ENCODE assay signal across 1 cellular context in genomic region chrX:52934704-52935468, GRCh38.
TF ChIP-seq lines count a peak whose summit lies in the region.

No MANE protein-coding gene starts in this region.

TF ChIP-seq in K562, 482 proteins besides CTCF, POLR2A, EP300 and RAD21 (continued from another document and continues in another):
- TF ChIP-seq DEAF1 (CRISPR knock-in tag; IDR thresholded peaks at IDR 0.05) (peak; percentile 62), PML (IDR thresholded peaks at IDR 0.05; ENCODE audit: low read length) (no peak), MNT (conservative IDR thresholded peaks at IDR 0.05) (peak in 1 of 2 experiments; percentile 45; a peak in 1 of 4 replicates), GABPB1 (CRISPR knock-in tag; IDR thresholded peaks at IDR 0.05) (peak; percentile 91), ZNF431 (CRISPR knock-in tag; IDR thresholded peaks at IDR 0.05) (0 out of 2 replicates have a peak, but pooled peaks have one; percentile 21), JUN (IDR thresholded peaks at IDR 0.05; ENCODE audit: borderline replicate concordance, low read depth, low read length) (no peak), JUN (CRISPR knock-in tag; IDR thresholded peaks at IDR 0.05; ENCODE audit: borderline replicate concordance) (no peak), ZNF280B (CRISPR knock-in tag; IDR thresholded peaks at IDR 0.05) (no peak), ZNF518B (CRISPR knock-in tag; IDR thresholded peaks at IDR 0.05) (no peak), MAFG (tag; conservative IDR thresholded peaks at IDR 0.05) (no peak), KLF13 (tag; IDR thresholded peaks at IDR 0.05; ENCODE audit: borderline replicate concordance, low read depth) (0 out of 2 replicates have a peak, but pooled peaks have one; percentile 39), SMARCB1 (IDR thresholded peaks at IDR 0.05; ENCODE audit: insufficient read length, low read depth) (no peak), DNMT1 (IDR thresholded peaks at IDR 0.05) (no peak), L3MBTL2 (IDR thresholded peaks at IDR 0.05) (peak; percentile 66), ZNF551 (CRISPR knock-in tag; IDR thresholded peaks at IDR 0.05) (no peak), FOXA1 (IDR thresholded peaks at IDR 0.05; ENCODE audit: borderline replicate concordance) (no peak), FOXP4 (CRISPR knock-in tag; IDR thresholded peaks at IDR 0.05; ENCODE audit: borderline replicate concordance) (no peak), ZBTB12 (CRISPR knock-in tag; IDR thresholded peaks at IDR 0.05) (no peak), RFX7 (CRISPR knock-in tag; IDR thresholded peaks at IDR 0.05) (no peak), ZNF780A (CRISPR knock-in tag; IDR thresholded peaks at IDR 0.05) (no peak), ZC3H11A (IDR thresholded peaks at IDR 0.05; ENCODE audit: low read depth, low read length) (no peak), ZNF134 (CRISPR knock-in tag; conservative IDR thresholded peaks at IDR 0.05) (no peak), MEIS2 (IDR thresholded peaks at IDR 0.05; ENCODE audit: partially characterized antibody) (peak; percentile 50), TBL1XR1 (IDR thresholded peaks at IDR 0.05; ENCODE audit: low read length in 2 of 2) (peak in 1 of 2 experiments; percentile 68; a peak in 2 of 4 replicates), ZNF644 (tag; IDR thresholded peaks at IDR 0.05; ENCODE audit: low read depth) (no peak), TSC22D4 (tag; IDR thresholded peaks at IDR 0.05) (no peak), RBM14 (IDR thresholded peaks at IDR 0.05; ENCODE audit: borderline replicate concordance, insufficient read depth, low read depth, low read length) (no peak), TOE1 (IDR thresholded peaks at IDR 0.05; ENCODE audit: borderline replicate concordance) (peak; percentile 78), TOE1 (CRISPR knock-in tag; IDR thresholded peaks at IDR 0.05; ENCODE audit: borderline replicate concordance, low read depth) (no peak), STAT6 (CRISPR knock-in tag; IDR thresholded peaks at IDR 0.05) (no peak), SOX6 (IDR thresholded peaks at IDR 0.05) (0 out of 2 replicates have a peak, but pooled peaks have one; percentile 28), DIDO1 (tag; IDR thresholded peaks at IDR 0.05; ENCODE audit: low read depth) (no peak), ILK (tag; IDR thresholded peaks at IDR 0.05; ENCODE audit: borderline replicate concordance, low read depth) (no peak)
- TF ChIP-seq, protein P1, sequence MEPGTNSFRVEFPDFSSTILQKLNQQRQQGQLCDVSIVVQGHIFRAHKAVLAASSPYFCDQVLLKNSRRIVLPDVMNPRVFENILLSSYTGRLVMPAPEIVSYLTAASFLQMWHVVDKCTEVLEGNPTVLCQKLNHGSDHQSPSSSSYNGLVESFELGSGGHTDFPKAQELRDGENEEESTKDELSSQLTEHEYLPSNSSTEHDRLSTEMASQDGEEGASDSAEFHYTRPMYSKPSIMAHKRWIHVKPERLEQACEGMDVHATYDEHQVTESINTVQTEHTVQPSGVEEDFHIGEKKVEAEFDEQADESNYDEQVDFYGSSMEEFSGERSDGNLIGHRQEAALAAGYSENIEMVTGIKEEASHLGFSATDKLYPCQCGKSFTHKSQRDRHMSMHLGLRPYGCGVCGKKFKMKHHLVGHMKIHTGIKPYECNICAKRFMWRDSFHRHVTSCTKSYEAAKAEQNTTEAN (CRISPR knock-in tag; IDR thresholded peaks at IDR 0.05), result no peak
- TF ChIP-seq, protein P2, sequence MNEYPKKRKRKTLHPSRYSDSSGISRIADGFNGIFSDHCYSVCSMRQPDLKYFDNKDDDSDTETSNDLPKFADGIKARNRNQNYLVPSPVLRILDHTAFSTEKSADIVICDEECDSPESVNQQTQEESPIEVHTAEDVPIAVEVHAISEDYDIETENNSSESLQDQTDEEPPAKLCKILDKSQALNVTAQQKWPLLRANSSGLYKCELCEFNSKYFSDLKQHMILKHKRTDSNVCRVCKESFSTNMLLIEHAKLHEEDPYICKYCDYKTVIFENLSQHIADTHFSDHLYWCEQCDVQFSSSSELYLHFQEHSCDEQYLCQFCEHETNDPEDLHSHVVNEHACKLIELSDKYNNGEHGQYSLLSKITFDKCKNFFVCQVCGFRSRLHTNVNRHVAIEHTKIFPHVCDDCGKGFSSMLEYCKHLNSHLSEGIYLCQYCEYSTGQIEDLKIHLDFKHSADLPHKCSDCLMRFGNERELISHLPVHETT (CRISPR knock-in tag; conservative IDR thresholded peaks at IDR 0.05 in 1 of 2, IDR thresholded peaks at IDR 0.05 in 1 of 2), result 0 out of 4 replicates have a peak, but pooled peaks of 1 of the 2 experiments have one; percentile 38
- TF ChIP-seq, protein P3, sequence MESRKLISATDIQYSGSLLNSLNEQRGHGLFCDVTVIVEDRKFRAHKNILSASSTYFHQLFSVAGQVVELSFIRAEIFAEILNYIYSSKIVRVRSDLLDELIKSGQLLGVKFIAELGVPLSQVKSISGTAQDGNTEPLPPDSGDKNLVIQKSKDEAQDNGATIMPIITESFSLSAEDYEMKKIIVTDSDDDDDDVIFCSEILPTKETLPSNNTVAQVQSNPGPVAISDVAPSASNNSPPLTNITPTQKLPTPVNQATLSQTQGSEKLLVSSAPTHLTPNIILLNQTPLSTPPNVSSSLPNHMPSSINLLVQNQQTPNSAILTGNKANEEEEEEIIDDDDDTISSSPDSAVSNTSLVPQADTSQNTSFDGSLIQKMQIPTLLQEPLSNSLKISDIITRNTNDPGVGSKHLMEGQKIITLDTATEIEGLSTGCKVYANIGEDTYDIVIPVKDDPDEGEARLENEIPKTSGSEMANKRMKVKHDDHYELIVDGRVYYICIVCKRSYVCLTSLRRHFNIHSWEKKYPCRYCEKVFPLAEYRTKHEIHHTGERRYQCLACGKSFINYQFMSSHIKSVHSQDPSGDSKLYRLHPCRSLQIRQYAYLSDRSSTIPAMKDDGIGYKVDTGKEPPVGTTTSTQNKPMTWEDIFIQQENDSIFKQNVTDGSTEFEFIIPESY (CRISPR knock-in tag; IDR thresholded peaks at IDR 0.05), result no peak
